In the genomic region with DNA sequence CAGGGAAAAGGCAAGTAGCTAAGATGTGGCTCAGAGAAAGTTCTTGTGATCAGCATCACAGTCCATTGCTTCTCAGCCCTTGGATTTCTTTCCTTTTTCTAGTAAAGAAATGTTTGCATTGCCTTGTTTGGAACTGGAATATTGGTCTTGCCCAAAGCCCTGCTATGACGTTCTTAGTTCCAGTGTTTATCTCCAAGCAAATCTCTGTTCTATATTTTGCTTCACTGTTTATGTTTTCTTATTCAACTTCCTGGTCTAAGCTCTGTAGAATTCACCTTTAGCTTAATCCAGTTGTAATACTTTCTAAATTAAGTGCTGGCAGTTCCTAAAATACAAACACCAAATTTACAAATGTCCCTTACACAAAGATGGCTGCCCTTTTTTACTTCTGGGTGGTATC, we compare ENCODE assay signal across 28 cellular contexts.
DNase-seq lines count a peak whose midpoint lies in the region; ATAC-seq and TF ChIP-seq lines count a peak whose summit lies in the region.
"Had no signal": no experiment of that assay in that cellular context is flagged by ENCODE, and none has a peak within 500 bp of the region (broad histone marks: within the 10 kb centered on the region; RNA-seq: fewer than 3 reads in every experiment).

No MANE protein-coding gene starts in this region.

- ATAC-seq in DND-41 (ENCODE audit: insufficient read depth, low read depth), result no peak
- ATAC-seq in GM18867 (IDR thresholded peaks at IDR 0.05; ENCODE audit: unreplicated experiment), result no peak
- no peak for ATAC-seq in GM21447 (IDR thresholded peaks at IDR 0.05; ENCODE audit: unreplicated experiment)
- ATAC-seq: A549, lower lobe of right lung, right cardiac atrium, SK-N-SH treated with all-trans-retinoic acid at 6 μM for 48 hours had no signal

- no peak overlapping the region for H2BK15ac ChIP-seq in mesenchymal stem cell (ENCODE audit: low read depth, poor library complexity, severe bottlenecking)

- H2BK12ac ChIP-seq in mesenchymal stem cell (ENCODE audit: low read length in 2 of 2), result no peak overlapping the region

- H3K9ac ChIP-seq in DND-41 (ENCODE audit: low read depth, low read length) (no peak overlapping the region), adipocyte (ENCODE audit: low read length) (peak overlapping the region; percentile 68), mesenchymal stem cell (ENCODE audit: low read length) (no peak overlapping the region)
- H3K9ac ChIP-seq: parathyroid adenoma had no signal

- TF ChIP-seq CTCF in DND-41 (IDR thresholded peaks at IDR 0.05; ENCODE audit: borderline replicate concordance, extremely low read depth, low read length, poor library complexity, severe bottlenecking) (no peak), stomach (IDR thresholded peaks at IDR 0.05) (no peak)

- no peak for TF ChIP-seq POLR2A in stomach (IDR thresholded peaks at IDR 0.05)

- CTCF ChIA-PET in activated naive CD4-positive, alpha-beta T cell treated with anti-CD3 and anti-CD28 coated beads, Interleukin-2, amount 10 ng/mL, durations not matched to agents 7 days and 5 days (lab: Charles Lee), result interaction anchor here (0.6 kb wide), 1 partner anchor 654 kb away, joined by 3 read pairs; no protein-coding TSS in a partner anchor

- H3K79me2 ChIP-seq in DND-41 (ENCODE audit: insufficient read depth, low read length), result no peaks in the 10 kb centered on the region
- H3K79me2 ChIP-seq: parathyroid adenoma had no signal

- intact Hi-C loops in stomach (cut with DNase I; ENCODE audit: low total_unique reads), result no loop called here

- H3K27me3 ChIP-seq in DND-41 (ENCODE audit: insufficient read depth, low read length, poor library complexity) (no peaks in the 10 kb centered on the region), adipocyte (replicated peaks; ENCODE audit: control insufficient read depth, insufficient read depth, low read length) (no peaks in the 10 kb centered on the region), mesenchymal stem cell (ENCODE audit: control insufficient read depth in 1 of 2, insufficient read depth in 1 of 2, low read length in 2 of 2) (no peaks in the 10 kb centered on the region), stomach (no peaks in the 10 kb centered on the region), SJCRH30 (no peaks in the 10 kb centered on the region)
- H3K27me3 ChIP-seq: heart right ventricle, MG63 had no signal

- no peak overlapping the region for H3K4me3 ChIP-seq in DND-41 (ENCODE audit: low read depth in 1 of 2, low read length in 2 of 2)
- H3K4me3 ChIP-seq in adipocyte (ENCODE audit: low read length), result no peak overlapping the region
- H3K4me3 ChIP-seq in mesenchymal stem cell (ENCODE audit: insufficient read depth in 1 of 2, low read depth in 1 of 2, low read length in 2 of 2), result no peak overlapping the region
- H3K4me3 ChIP-seq in stomach, result no peak overlapping the region
- no peak overlapping the region for H3K4me3 ChIP-seq in SJCRH30
- H3K4me3 ChIP-seq: A549, heart right ventricle, lower lobe of right lung, MG63 had no signal

- no peak overlapping the region for H3K27ac Mint-ChIP-seq in activated naive CD4-positive, alpha-beta T cell treated with anti-CD3 and anti-CD28 coated beads, Interleukin-2, amount 10 ng/mL, durations not matched to agents 7 days and 5 days
- H3K27ac Mint-ChIP-seq: activated CD4-positive, alpha-beta memory T cell treated with anti-CD3 and anti-CD28 coated beads, Interleukin-2, amount 10 ng/mL, durations not matched to agents 7 days and 5 days; activated naive CD8-positive, alpha-beta T cell had no signal

- WGBS in mesenchymal stem cell, result no CpG with 5 or more reads among the region's 1 CpG
- WGBS in stomach, 5 donors, result 22 to 45% (median 40%) methylated on average over 1 of the region's 1 CpG

- H3K27me3 Mint-ChIP-seq in activated naive CD4-positive, alpha-beta T cell treated with anti-CD3 and anti-CD28 coated beads, Interleukin-2, amount 10 ng/mL, durations not matched to agents 7 days and 5 days, result peaks cover 4% of the 10 kb centered on the region
- H3K27me3 Mint-ChIP-seq: activated CD4-positive, alpha-beta memory T cell treated with anti-CD3 and anti-CD28 coated beads, Interleukin-2, amount 10 ng/mL, durations not matched to agents 7 days and 5 days; activated naive CD8-positive, alpha-beta T cell had no signal

- peak overlapping the region in 1 of 2 experiments; percentile 46 for H3K18ac ChIP-seq in mesenchymal stem cell (ENCODE audit: low read depth in 1 of 2, low read length in 2 of 2)

- H3K9me3 ChIP-seq in DND-41 (ENCODE audit: insufficient read depth, low read length, severe bottlenecking) (no peaks in the 10 kb centered on the region), adipocyte (ENCODE audit: control insufficient read depth, low read length) (no peaks in the 10 kb centered on the region), mesenchymal stem cell (ENCODE audit: control insufficient read depth, low read length) (no peaks in the 10 kb centered on the region), stomach (no peaks in the 10 kb centered on the region), SJCRH30 (replicated peaks) (no peaks in the 10 kb centered on the region)
- H3K9me3 ChIP-seq: A549, heart right ventricle, lower lobe of right lung, MG63 had no signal

- TF ChIP-seq EP300 in stomach (IDR thresholded peaks at IDR 0.05), result no peak

- H3K4me1 Mint-ChIP-seq in activated naive CD4-positive, alpha-beta T cell treated with anti-CD3 and anti-CD28 coated beads, Interleukin-2, amount 10 ng/mL, durations not matched to agents 7 days and 5 days, result no peaks in the 10 kb centered on the region

- no peak overlapping the region for H4K91ac ChIP-seq in mesenchymal stem cell (ENCODE audit: low read length)

- H3K9me3 Mint-ChIP-seq in activated naive CD4-positive, alpha-beta T cell treated with anti-CD3 and anti-CD28 coated beads, Interleukin-2, amount 10 ng/mL, durations not matched to agents 7 days and 5 days, result peaks cover 2% of the 10 kb centered on the region

- no peaks in the 10 kb centered on the region for H3K36me3 ChIP-seq in DND-41 (ENCODE audit: insufficient read depth, low read length)
- H3K36me3 ChIP-seq in adipocyte (ENCODE audit: control insufficient read depth, insufficient read depth, low read length, severe bottlenecking), result no peaks in the 10 kb centered on the region
- no peaks in the 10 kb centered on the region for H3K36me3 ChIP-seq in mesenchymal stem cell (ENCODE audit: control insufficient read depth in 1 of 2, insufficient read depth in 2 of 2, low read depth in 1 of 2, low read length in 2 of 2)
- no peaks in the 10 kb centered on the region for H3K36me3 ChIP-seq in stomach
- no peaks in the 10 kb centered on the region for H3K36me3 ChIP-seq in SJCRH30
- H3K36me3 ChIP-seq: heart right ventricle, lower lobe of right lung, MG63 had no signal

- no peak overlapping the region for H2BK120ac ChIP-seq in mesenchymal stem cell (ENCODE audit: low read depth, low read length)

- 0 out of 2 replicates have a peak overlapping the region, but pooled peaks have one; percentile 12 for H2AFZ ChIP-seq in DND-41 (ENCODE audit: low read depth, low read length)
- no peak overlapping the region for H2AFZ ChIP-seq in mesenchymal stem cell (ENCODE audit: low read depth, low read length)
- H2AFZ ChIP-seq: parathyroid adenoma had no signal

- H3K27ac ChIP-seq in DND-41 (ENCODE audit: low read length), result peak overlapping the region; percentile 13; the same call in 1 of the 2 replicates
- no peak overlapping the region for H3K27ac ChIP-seq in mesenchymal stem cell (ENCODE audit: low read length, poor library complexity, severe bottlenecking)
- peak overlapping the region; percentile 17 to 78 (median 61) for H3K27ac ChIP-seq in stomach
- H3K27ac ChIP-seq in SJCRH30, result no peak overlapping the region
- H3K27ac ChIP-seq: A549, lower lobe of right lung, parathyroid adenoma had no signal

- H3K4me3 Mint-ChIP-seq in activated naive CD4-positive, alpha-beta T cell treated with anti-CD3 and anti-CD28 coated beads, Interleukin-2, amount 10 ng/mL, durations not matched to agents 7 days and 5 days, result no peak overlapping the region
- H3K4me3 Mint-ChIP-seq: activated CD4-positive, alpha-beta memory T cell treated with anti-CD3 and anti-CD28 coated beads, Interleukin-2, amount 10 ng/mL, durations not matched to agents 7 days and 5 days; activated naive CD8-positive, alpha-beta T cell had no signal

- H3K4ac ChIP-seq in mesenchymal stem cell (ENCODE audit: low read depth in 1 of 2, low read length in 2 of 2), result no peak overlapping the region

- H3K4me2 ChIP-seq in DND-41 (ENCODE audit: insufficient read depth, low read length), result no peak overlapping the region
- no peak overlapping the region for H3K4me2 ChIP-seq in mesenchymal stem cell (ENCODE audit: low read length, poor library complexity, severe bottlenecking)
- H3K4me2 ChIP-seq: A549 had no signal

- H2BK5ac ChIP-seq in mesenchymal stem cell (ENCODE audit: low read depth, low read length, poor library complexity, severe bottlenecking), result no peak overlapping the region

- H3K36me3 Mint-ChIP-seq in activated naive CD4-positive, alpha-beta T cell treated with anti-CD3 and anti-CD28 coated beads, Interleukin-2, amount 10 ng/mL, durations not matched to agents 7 days and 5 days, result no peaks in the 10 kb centered on the region

- H3K4me1 ChIP-seq in DND-41 (ENCODE audit: insufficient read depth, low read length) (peaks cover 17% of the 10 kb centered on the region), adipocyte (ENCODE audit: control insufficient read depth, insufficient read depth, low read length) (peaks cover 27% of the 10 kb centered on the region), mesenchymal stem cell (ENCODE audit: control insufficient read depth, insufficient read depth, low read depth, low read length) (peaks cover 2% of the 10 kb centered on the region), stomach (peaks cover 0 to 21% (median 11%) of the 10 kb centered on the region in 4 donors), SJCRH30 (no peaks in the 10 kb centered on the region)
- H3K4me1 ChIP-seq: A549, lower lobe of right lung, parathyroid adenoma had no signal

- H3K14ac ChIP-seq in mesenchymal stem cell (ENCODE audit: low read length in 2 of 2), result no peak overlapping the region

- no peaks in the 10 kb centered on the region for H4K20me1 ChIP-seq in DND-41 (ENCODE audit: insufficient read depth, low read length)

- no peak for DNase-seq in DND-41
- DNase-seq in adipocyte (ENCODE audit: low read depth), result peak; percentile 19
- DNase-seq in mesenchymal stem cell, result no peak
- DNase-seq in stomach, result no peak
- DNase-seq in activated naive CD4-positive, alpha-beta T cell treated with anti-CD3 and anti-CD28 coated beads, Interleukin-2, amount 10 ng/mL, durations not matched to agents 7 days and 5 days, result no peak
- DNase-seq in SJCRH30, result no peak
- DNase-seq: activated CD4-positive, alpha-beta memory T cell treated with anti-CD3 and anti-CD28 coated beads, Interleukin-2, amount 10 ng/mL, durations not matched to agents 7 days and 5 days; activated CD4-positive, CD25-positive, alpha-beta regulatory T cell treated with anti-CD3 and anti-CD28 coated beads, Interleukin-2, amount 50 U/mL, for 72 hours; activated CD8-positive, alpha-beta memory T cell treated with anti-CD3 and anti-CD28 coated beads, Interleukin-2, amount 50 U/mL, for 48 hours; central memory CD4-positive, alpha-beta T cell; H7; heart right ventricle; kidney glomerular epithelial cell; lower lobe of right lung; MG63; NCI-H1417 treated with DMSO at 0.1 percent for 48 hours; NCI-H446 treated with DMSO at 0.1 percent for 48 hours; NCI-H82; right cardiac atrium; stimulated activated CD4-positive, alpha-beta T cell treated with anti-CD3 and anti-CD28 coated beads, Interleukin-12 subunit alpha, Interleukin-12 subunit beta, amount 100 ng/mL, for 4 hours; stimulated activated CD4-positive, alpha-beta T cell treated with anti-CD3 and anti-CD28 coated beads, Interleukin-4, amount 100 ng/mL, for 1 hour; T-helper 2 cell had no signal

- H3K79me1 ChIP-seq in mesenchymal stem cell (replicated peaks; ENCODE audit: low read length, poor library complexity, severe bottlenecking), result no peaks in the 10 kb centered on the region

- H2AK5ac ChIP-seq in mesenchymal stem cell (ENCODE audit: low read length, severe bottlenecking), result no peak overlapping the region

- peak overlapping the region; percentile 24 for H4K8ac ChIP-seq in mesenchymal stem cell (ENCODE audit: low read length)

- no peak overlapping the region for H3K23ac ChIP-seq in mesenchymal stem cell (ENCODE audit: low read length in 2 of 2)

Comparison
In these comparisons a context has a peak if more than half of its experiments do, and no peak if none do; other contexts are left out.
1. H3K27ac ChIP-seq: peak in DND-41 (single experiment) and stomach (5 of 5); none in mesenchymal stem cell (single experiment) and SJCRH30 (single experiment).